ENCODE assay signal across 13 cellular contexts in genomic region chr5:1127991-1128785, GRCh38. TPM values are rescaled to one million over a fixed set of nuclear protein-coding genes. Genes with fewer than 3 reads are reported as not detected.
DNase-seq lines count a peak whose midpoint lies in the region; ATAC-seq and TF ChIP-seq lines count a peak whose summit lies in the region.
"Had no signal": no experiment of that assay in that cellular context is flagged by ENCODE, and none has a peak within 500 bp of the region (broad histone marks: within the 10 kb centered on the region; RNA-seq: fewer than 3 reads in every experiment).

No MANE protein-coding gene starts in this region.

- H3K4me1 ChIP-seq in liver (ENCODE audit: control insufficient read depth in 4 of 4, insufficient read depth in 4 of 4, low read length in 3 of 4), result peaks cover 14 to 30% (median 26%) of the 10 kb centered on the region in 4 donors
- H3K4me1 ChIP-seq: HAP-1 had no signal

- no peaks in the 10 kb centered on the region for H3K36me3 ChIP-seq in liver (ENCODE audit: control insufficient read depth in 4 of 4, insufficient read depth in 3 of 4, low read depth in 1 of 4, low read length in 3 of 4)
- H3K36me3 ChIP-seq: HAP-1 had no signal

- DNase-seq in AG20443 (ENCODE audit: low spot score) (peak; percentile 66), NCI-H1092 (lab: John Stamatoyannopoulos, UW) (peak; percentile 73), cardiac fibroblast (ENCODE audit: low read depth in 2 of 2) (peak; percentile 16 to 33), NCI-H2227 treated with DMSO at 0.1 percent for 48 hours (lab: John Stamatoyannopoulos, UW) (no peak), DMS 273 (lab: John Stamatoyannopoulos, UW; ENCODE audit: unreplicated experiment) (no peak)
- no peak for DNase-seq in activated CD4-positive, alpha-beta T cell treated with anti-CD3 and anti-CD28 coated beads, Interleukin-2, amount 50 U/mL, for 1 hour
- DNase-seq: activated T-cell treated with anti-CD3 and anti-CD28 coated beads, Interleukin-2, amount 50 U/mL, for 4 hours; natural killer cell; NCI-H2171 treated with DMSO at 0.1 percent for 48 hours; SHP77 treated with DMSO at 0.1 percent for 48 hours had no signal

- no peaks in the 10 kb centered on the region for H3K9me3 ChIP-seq in liver (ENCODE audit: control insufficient read depth in 4 of 4, low read length in 3 of 4)
- H3K9me3 ChIP-seq: HAP-1 had no signal

- H3K4me3 ChIP-seq in cardiac fibroblast (replicated peaks in 1 of 2; ENCODE audit: low read depth in 2 of 2, low read length in 2 of 2), result no peak overlapping the region
- no peak overlapping the region for H3K4me3 ChIP-seq in liver (ENCODE audit: low read depth in 1 of 3, low read length in 3 of 3)
- H3K4me3 ChIP-seq: HAP-1 had no signal

- peak; percentile 32 to 56 for TF ChIP-seq RAD21 in liver (IDR thresholded peaks at IDR 0.05)

- 53% methylated on average over 18 of the region's 18 CpGs for WGBS in liver

- H3K9ac ChIP-seq in liver (ENCODE audit: low read depth in 1 of 2, low read length in 2 of 2), result no peak overlapping the region

- TF ChIP-seq CTCF in cardiac fibroblast (IDR thresholded peaks at IDR 0.05; ENCODE audit: low read depth, low read length) (no peak), liver (IDR thresholded peaks at IDR 0.05; ENCODE audit: low read depth, low read length, missing input control) (no peak)

- no peak for ATAC-seq in HG02973 (IDR thresholded peaks at IDR 0.05; ENCODE audit: unreplicated experiment)
- ATAC-seq: activated T-cell treated with anti-CD3 and anti-CD28 coated beads, Interleukin-2, amount 50 U/mL, for 4 hours had no signal

- H3K27ac ChIP-seq in liver (ENCODE audit: low read depth in 1 of 2, low read length in 2 of 2), result peak overlapping the region; percentile 35 to 75

- H3K27me3 ChIP-seq in liver (ENCODE audit: control insufficient read depth in 4 of 4, insufficient read depth in 4 of 4, low read length in 3 of 4), result no peaks in the 10 kb centered on the region

TF ChIP-seq in liver, 16 proteins besides CTCF, POLR2A, EP300 and RAD21:
- TF ChIP-seq YY1 (IDR thresholded peaks at IDR 0.05) (peak; percentile 88), SP1 (IDR thresholded peaks at IDR 0.05) (peak; percentile 58), ZBTB33 (IDR thresholded peaks at IDR 0.05) (no peak), FOXA2 (IDR thresholded peaks at IDR 0.05) (peak; percentile 23), MAX (IDR thresholded peaks at IDR 0.05) (peak; percentile 71), REST (IDR thresholded peaks at IDR 0.05) (peak; percentile 33), ATF3 (IDR thresholded peaks at IDR 0.05) (no peak), NR2F2 (IDR thresholded peaks at IDR 0.05) (peak; percentile 51), RXRA (IDR thresholded peaks at IDR 0.05) (peak in 1 of 2 donors; percentile 84), HNF4A (conservative IDR thresholded peaks at IDR 0.05) (peak; percentile 38 to 70), EGR1 (IDR thresholded peaks at IDR 0.05; ENCODE audit: low read depth in 2 of 2) (peak in 1 of 2 donors; percentile 72)
TF ChIP-seq in liver: peak in this region for 9.

RNA-seq across cellular contexts. Expression of gene SLC12A7, which starts 16.3 kb away (rescaled TPM):
- 10 to 100 TPM; 27.1 to 64.2 TPM for total RNA-seq in liver
- 10 to 100 TPM; 12.3 to 30.8 TPM for polyA plus RNA-seq in liver

Comparison
In these comparisons a context has a peak if more than half of its experiments do, and no peak if none do; other contexts are left out.
1. DNase-seq: peak in AG20443 (single experiment), NCI-H1092 (single experiment) and cardiac fibroblast (2 of 2); none in NCI-H2227 treated with DMSO at 0.1 percent for 48 hours (single experiment), DMS 273 (single experiment) and activated CD4-positive, alpha-beta T cell treated with anti-CD3 and anti-CD28 coated beads, Interleukin-2, amount 50 U/mL, for 1 hour (single experiment).